ENCODE assay signal across 8 cellular contexts in genomic region chr16:58026139-58026704, GRCh38. TPM values are rescaled to one million over a fixed set of nuclear protein-coding genes. Genes with fewer than 3 reads are reported as not detected.
DNase-seq lines count a peak whose midpoint lies in the region; ATAC-seq, FAIRE-seq and TF ChIP-seq lines count a peak whose summit lies in the region.

No MANE protein-coding gene starts in this region.

- peak overlapping the region; percentile 73 to 86 (median 82) for H3K4me3 ChIP-seq in pancreas

- WGBS in pancreas, 2 donors: 0 to 1% methylated on average over 54 to 65 of the region's 65 CpGs

- no peaks in the 10 kb centered on the region for H3K36me3 ChIP-seq in pancreas

- no peaks in the 10 kb centered on the region for H3K9me3 ChIP-seq in pancreas

- H3K36me3 Mint-ChIP-seq in activated T-cell treated with anti-CD3 and anti-CD28 coated beads, Interleukin-2, amount 50 U/mL, for 72 hours (ENCODE audit: insufficient read depth in 2 of 2): no peaks in the 10 kb centered on the region

- H3K9me3 Mint-ChIP-seq in activated T-cell treated with anti-CD3 and anti-CD28 coated beads, Interleukin-2, amount 50 U/mL, for 72 hours: no peaks in the 10 kb centered on the region

- peak; percentile 82 for FAIRE-seq in HTR-8/SVneo (lab: Jason Lieb, UNC)
- FAIRE-seq in pancreas (lab: Jason Lieb, UNC): no peak

- no peaks in the 10 kb centered on the region for H3K27me3 ChIP-seq in pancreas

- H3K27ac Mint-ChIP-seq in activated T-cell treated with anti-CD3 and anti-CD28 coated beads, Interleukin-2, amount 50 U/mL, for 72 hours: no peak overlapping the region

- DNase-seq in NCI-H82 (lab: John Stamatoyannopoulos, UW) (peak; percentile 62), NCI-H82 treated with DMSO at 0.1 percent for 48 hours (lab: John Stamatoyannopoulos, UW; ENCODE audit: unreplicated experiment) (no peak), HTR-8/SVneo (ENCODE audit: insufficient read length, low spot score) (peak; percentile 41), glomerular visceral epithelial cell (ENCODE audit: extremely low spot score) (peak; percentile 43), pancreas (peak; percentile 55 to 88 (median 78)), NCI-H524 treated with DMSO at 0.1 percent for 48 hours (lab: John Stamatoyannopoulos, UW) (no peak)
- DNase-seq in activated T-cell treated with anti-CD3 and anti-CD28 coated beads, Interleukin-2, amount 50 U/mL, for 72 hours: peak; percentile 23 to 31

- H3K4me3 Mint-ChIP-seq in activated T-cell treated with anti-CD3 and anti-CD28 coated beads, Interleukin-2, amount 50 U/mL, for 72 hours: peak overlapping the region; percentile 60 to 78

- peak overlapping the region; percentile 82 to 90 (median 83) for H3K27ac ChIP-seq in pancreas

- H3K27me3 Mint-ChIP-seq in activated T-cell treated with anti-CD3 and anti-CD28 coated beads, Interleukin-2, amount 50 U/mL, for 72 hours (ENCODE audit: low read depth): peaks cover 7% of the 10 kb centered on the region

- intact Hi-C loops in pancreas (cut with DNase I): loop anchor here in 1 of 3 donors (10.0 kb wide), 1 partner anchor 99 kb away; the partner anchor contains the start of gene CFAP20

- peaks cover 15 to 29% (median 26%) of the 10 kb centered on the region in 3 donors for H3K4me1 ChIP-seq in pancreas

- peaks cover 14% of the 10 kb centered on the region for H3K4me1 Mint-ChIP-seq in activated T-cell treated with anti-CD3 and anti-CD28 coated beads, Interleukin-2, amount 50 U/mL, for 72 hours (ENCODE audit: low read depth)

- no peak for TF ChIP-seq CTCF in pancreas (IDR thresholded peaks at IDR 0.05)

- ATAC-seq in activated T-cell treated with anti-CD3 and anti-CD28 coated beads, Interleukin-2, amount 50 U/mL, for 72 hours (replicated peaks in 1 of 2): peak; percentile 19 to 34
- ATAC-seq in pancreas (peak; percentile 9 to 60 (median 33)), GM19324 (IDR thresholded peaks at IDR 0.05; ENCODE audit: low FRiP score, unreplicated experiment) (no peak)

RNA-seq across cellular contexts. Expression of gene MMP15, which starts 0.7 kb away (rescaled TPM):
- under 1 TPM; 0.76 to 0.84 TPM for total RNA-seq in activated T-cell treated with anti-CD3 and anti-CD28 coated beads, Interleukin-2, amount 50 U/mL, for 72 hours
- 10 to 100 TPM; 11.2 to 30.2 (median 17.7) TPM for total RNA-seq in pancreas
- polyA plus RNA-seq in pancreas: 10 to 100 TPM; 22.3 to 24.0 TPM

RNA-seq across cellular contexts. Expression of gene USB1, which starts 25.0 kb away (rescaled TPM):
- 10 to 100 TPM; 38.9 to 45.0 TPM for total RNA-seq in activated T-cell treated with anti-CD3 and anti-CD28 coated beads, Interleukin-2, amount 50 U/mL, for 72 hours
- 10 to 100 TPM; 13.5 to 23.6 (median 17.7) TPM for total RNA-seq in pancreas
- polyA plus RNA-seq in pancreas: 10 to 100 TPM; 16.5 to 19.3 TPM

RNA-seq across cellular contexts. Expression of gene ZNF319, which starts 25.8 kb away (rescaled TPM):
- 10 to 100 TPM; 12.0 to 12.7 TPM for total RNA-seq in activated T-cell treated with anti-CD3 and anti-CD28 coated beads, Interleukin-2, amount 50 U/mL, for 72 hours
- 1 to 10 TPM; 3.5 to 7.0 (median 4.9) TPM for total RNA-seq in pancreas
- 1 to 10 TPM; 3.9 to 4.0 TPM for polyA plus RNA-seq in pancreas

RNA-seq across cellular contexts. Expression of gene CNGB1, which starts 55.3 kb away (rescaled TPM):
- not detected for total RNA-seq in activated T-cell treated with anti-CD3 and anti-CD28 coated beads, Interleukin-2, amount 50 U/mL, for 72 hours
- total RNA-seq in pancreas: under 1 TPM in 3 of 6 donors, not detected in 3; 0.03 to 0.43 (median 0.16) TPM
- polyA plus RNA-seq in pancreas: under 1 TPM; 0.04 to 0.05 TPM

Comparison
In these comparisons a context has a peak if more than half of its experiments do, and no peak if none do; other contexts are left out.
1. DNase-seq: peak in NCI-H82 (single experiment), HTR-8/SVneo (single experiment), activated T-cell treated with anti-CD3 and anti-CD28 coated beads, Interleukin-2, amount 50 U/mL, for 72 hours (2 of 2), glomerular visceral epithelial cell (single experiment) and pancreas (6 of 6); none in NCI-H82 treated with DMSO at 0.1 percent for 48 hours (single experiment) and NCI-H524 treated with DMSO at 0.1 percent for 48 hours (single experiment).
2. RNA of gene MMP15, which starts 0.7 kb away (total RNA-seq): 11.2 to 30.2 TPM in pancreas; 0.76 to 0.84 TPM in activated T-cell treated with anti-CD3 and anti-CD28 coated beads, Interleukin-2, amount 50 U/mL, for 72 hours; every median in the first group is over 4 times any median in the second.